In the genomic region with DNA sequence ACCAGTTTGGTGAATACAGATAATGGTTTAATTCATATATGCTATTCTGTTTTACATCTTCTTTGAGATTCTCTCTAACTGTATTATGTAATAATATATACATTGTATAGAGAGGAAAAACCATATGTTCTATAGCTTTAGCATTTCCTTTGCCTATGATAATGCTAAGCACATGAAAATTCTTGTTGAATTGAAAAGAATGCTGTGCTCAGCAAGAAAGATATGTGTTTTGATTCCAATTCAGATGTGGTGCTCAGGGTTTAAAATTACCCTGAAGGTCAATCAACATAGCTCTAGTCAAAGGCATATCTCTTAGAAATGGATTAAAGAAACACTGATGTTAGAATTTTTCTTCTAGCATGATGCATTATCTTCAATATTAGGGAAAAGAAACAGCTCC, we compare ENCODE assay signal across 36 cellular contexts. TPM values are rescaled to one million over a fixed set of nuclear protein-coding genes. Genes with fewer than 3 reads are reported as not detected.
"Had no signal": no experiment of that assay in that cellular context is flagged by ENCODE, and none has a peak within 500 bp of the region (broad histone marks: within the 10 kb centered on the region; RNA-seq: fewer than 3 reads in every experiment).

No MANE protein-coding gene starts in this region.

- ATAC-seq: activated CD4-positive, alpha-beta T cell treated with anti-CD3 and anti-CD28 coated beads for 36 hours; activated CD4-positive, CD25-positive, alpha-beta regulatory T cell treated with anti-CD3 and anti-CD28 coated beads, Interleukin-2, amount 50 U/mL, for 24 hours; activated CD8-positive, alpha-beta memory T cell treated with anti-CD3 and anti-CD28 coated beads, Interleukin-2, amount 10 ng/mL, durations not matched to agents 7 days and 5 days; activated CD8-positive, alpha-beta T cell treated with anti-CD3 and anti-CD28 coated beads, Interleukin-2, amount 10 ng/mL, durations not matched to agents 7 days and 5 days; activated naive CD8-positive, alpha-beta T cell treated with anti-CD3 and anti-CD28 coated beads, Interleukin-2, amount 50 U/mL, for 24 hours; WTC11 had no signal

- H3K27ac ChIP-seq: ascending aorta, cardiac muscle cell, WERI-Rb-1 had no signal

- DNase-seq: activated CD4-positive, alpha-beta memory T cell treated with anti-CD3 and anti-CD28 coated beads, Interleukin-2, amount 10 ng/mL, durations not matched to agents 7 days and 5 days; activated CD4-positive, alpha-beta T cell treated with anti-CD3 and anti-CD28 coated beads for 1 hour; activated CD4-positive, alpha-beta T cell treated with anti-CD3 and anti-CD28 coated beads for 36 hours; activated CD4-positive, alpha-beta T cell treated with anti-CD3 and anti-CD28 coated beads for 48 hours; activated CD4-positive, alpha-beta T cell treated with anti-CD3 and anti-CD28 coated beads, Interleukin-2, amount 10 ng/mL, durations not matched to agents 7 days and 5 days; activated CD4-positive, alpha-beta T cell treated with anti-CD3 and anti-CD28 coated beads, Interleukin-2, amount 50 U/mL, for 48 hours; activated CD4-positive, CD25-positive, alpha-beta regulatory T cell; activated CD8-positive, alpha-beta memory T cell treated with anti-CD3 and anti-CD28 coated beads for 24 hours; activated CD8-positive, alpha-beta memory T cell treated with anti-CD3 and anti-CD28 coated beads, Interleukin-2, amount 10 ng/mL, durations not matched to agents 7 days and 5 days; activated CD8-positive, alpha-beta memory T cell treated with anti-CD3 and anti-CD28 coated beads, Interleukin-2, amount 50 U/mL, for 48 hours; activated CD8-positive, alpha-beta T cell treated with anti-CD3 and anti-CD28 coated beads, Interleukin-2, amount 10 ng/mL, durations not matched to agents 7 days and 5 days; activated effector memory CD4-positive, alpha-beta T cell treated with Interleukin-2 at 50 U/mL for 16 hours; activated gamma-delta T cell; activated naive CD4-positive, alpha-beta T cell treated with anti-CD3 and anti-CD28 coated beads, Interleukin-2, amount 10 ng/mL, durations not matched to agents 7 days and 5 days; activated naive CD4-positive, alpha-beta T cell treated with Interleukin-2 at 50 U/mL for 16 hours; activated naive CD8-positive, alpha-beta T cell treated with anti-CD3 and anti-CD28 coated beads, Interleukin-2, amount 10 ng/mL, durations not matched to agents 7 days and 5 days; activated naive CD8-positive, alpha-beta T cell treated with anti-CD3 and anti-CD28 coated beads, Interleukin-2, amount 50 U/mL, for 24 hours; activated T-cell treated with anti-CD3 and anti-CD28 coated beads, Interleukin-2, amount 50 U/mL, for 24 hours; activated T-cell treated with anti-CD3 and anti-CD28 coated beads, Interleukin-2, amount 50 U/mL, for 48 hours; amygdala; anterior cingulate cortex; caudate nucleus; cerebellar nuclear complex; T-helper 1 cell; T-helper 2 cell; T-helper 9 cell; WERI-Rb-1 had no signal

- H3K4me3 ChIP-seq: ascending aorta, cardiac muscle cell had no signal

- H3K9me3 ChIP-seq: ascending aorta had no signal

- H3K4me1 ChIP-seq: ascending aorta had no signal

- H3K27me3 ChIP-seq: ascending aorta, cardiac muscle cell had no signal

- H3K36me3 ChIP-seq: ascending aorta, cardiac muscle cell, WERI-Rb-1 had no signal

- FAIRE-seq: bronchial epithelial cell, TTC549 had no signal

RNA-seq across cellular contexts. Expression of gene TUSC7, which starts 8.5 kb away (rescaled TPM):
- total RNA-seq: activated CD4-positive, alpha-beta memory T cell treated with anti-CD3 and anti-CD28 coated beads, Interleukin-2, amount 10 ng/mL, durations not matched to agents 7 days and 5 days; activated CD4-positive, alpha-beta T cell treated with anti-CD3 and anti-CD28 coated beads for 36 hours; activated CD4-positive, alpha-beta T cell treated with anti-CD3 and anti-CD28 coated beads, Interleukin-2, amount 10 ng/mL, durations not matched to agents 7 days and 5 days; activated CD8-positive, alpha-beta memory T cell treated with anti-CD3 and anti-CD28 coated beads, Interleukin-2, amount 10 ng/mL, durations not matched to agents 7 days and 5 days; activated CD8-positive, alpha-beta T cell treated with anti-CD3 and anti-CD28 coated beads, Interleukin-2, amount 10 ng/mL, durations not matched to agents 7 days and 5 days; activated naive CD8-positive, alpha-beta T cell treated with anti-CD3 and anti-CD28 coated beads, Interleukin-2, amount 10 ng/mL, durations not matched to agents 7 days and 5 days; activated T-helper 2 cell treated with anti-CD3 and anti-CD28 coated beads, Interferon-gamma antibody, Interleukin-2, Interleukin-4, amounts not matched to agents 10 μg/mL and 5 μg/mL and 100 μg/mL, durations not matched to agents 14 hours and 24 hours and 36 hours; ascending aorta; bronchial epithelial cell; cardiac muscle cell; chondrocyte; WTC11 had no signal
- polyA plus RNA-seq: adipose tissue had no signal
